ENCODE assay signal across 10 cellular contexts in genomic region chr17:50219345-50219744, GRCh38. TPM values are rescaled to one million over a fixed set of nuclear protein-coding genes. Genes with fewer than 3 reads are reported as not detected.
DNase-seq lines count a peak whose midpoint lies in the region; ATAC-seq, FAIRE-seq and TF ChIP-seq lines count a peak whose summit lies in the region.
"Had no signal": no experiment of that assay in that cellular context is flagged by ENCODE, and none has a peak within 500 bp of the region (broad histone marks: within the 10 kb centered on the region; RNA-seq: fewer than 3 reads in every experiment).

No MANE protein-coding gene starts in this region.

- FAIRE-seq in keratinocyte (lab: Jason Lieb, UNC) = no peak
- FAIRE-seq: GM19239 had no signal

- peak overlapping the region; percentile 4; the same call in 1 of the 2 replicates for H3K9ac ChIP-seq in HCT116 (ENCODE audit: low read length)
- peak overlapping the region; percentile 81 for H3K9ac ChIP-seq in adipocyte (ENCODE audit: low read length)
- peak overlapping the region; percentile 17 for H3K9ac ChIP-seq in keratinocyte (ENCODE audit: control insufficient read depth, extremely low read depth, insufficient read depth, low read length)

- no peak for TF ChIP-seq RAD21 in HCT116 (IDR thresholded peaks at IDR 0.05; ENCODE audit: low read depth)

- dilution Hi-C loops in keratinocyte (cut with MboI; ENCODE audit: extremely low pct_ligation_motif_present, low sequenced_read_pairs) = no loop called here

- ATAC-seq in HCT116 (peak; percentile 49), GM19397 (IDR thresholded peaks at IDR 0.05; ENCODE audit: unreplicated experiment) (no peak), HG03571 (IDR thresholded peaks at IDR 0.05; ENCODE audit: unreplicated experiment) (no peak)

- peak overlapping the region in 1 of 2 experiments; percentile 30; a peak in 2 of 4 replicates for H3K4me3 ChIP-seq in HCT116 (replicated peaks in 1 of 2; ENCODE audit: low read depth in 1 of 2, low read length in 2 of 2)
- H3K4me3 ChIP-seq in adipocyte (ENCODE audit: low read length) = peak overlapping the region; percentile 69
- peak overlapping the region in 1 of 3 experiments; percentile 23 for H3K4me3 ChIP-seq in keratinocyte (ENCODE audit: control insufficient read depth in 2 of 3, extremely low read depth in 1 of 3, insufficient read depth in 2 of 3, low read depth in 1 of 3, low read length in 3 of 3)
- H3K4me3 ChIP-seq in suprapubic skin = no peak overlapping the region

- H3K9me3 ChIP-seq in HCT116 (ENCODE audit: control insufficient read depth in 1 of 2, insufficient read depth in 1 of 2, low read depth in 1 of 2, low read length in 2 of 2) = no peaks in the 10 kb centered on the region
- H3K9me3 ChIP-seq in adipocyte (ENCODE audit: control insufficient read depth, low read length) = no peaks in the 10 kb centered on the region
- H3K9me3 ChIP-seq in keratinocyte (ENCODE audit: control insufficient read depth, low read depth, low read length) = no peaks in the 10 kb centered on the region
- H3K9me3 ChIP-seq in suprapubic skin = no peaks in the 10 kb centered on the region

- no peaks in the 10 kb centered on the region for H3K9me2 ChIP-seq in HCT116 (ENCODE audit: insufficient read depth)

- H2AFZ ChIP-seq in HCT116 (ENCODE audit: low read depth, low read length, poor library complexity, severe bottlenecking) (peak overlapping the region; percentile 91), keratinocyte (ENCODE audit: control insufficient read depth, low read length) (no peak overlapping the region)

- H3K27me3 ChIP-seq in HCT116 (ENCODE audit: insufficient read depth, low read length) (no peaks in the 10 kb centered on the region), adipocyte (replicated peaks; ENCODE audit: control insufficient read depth, insufficient read depth, low read length) (no peaks in the 10 kb centered on the region), keratinocyte (ENCODE audit: control insufficient read depth, extremely low read depth, insufficient read depth, low read length) (no peaks in the 10 kb centered on the region), suprapubic skin (no peaks in the 10 kb centered on the region)

- POLR2A ChIA-PET in HCT116 (lab: Charles Lee) = interaction anchor here (0.6 to 1.3 kb wide), 5 partner anchors 10 to 88 kb away, joined by 3 to 5 read pairs (median 4); no protein-coding TSS in a partner anchor

- H3K36me3 ChIP-seq in HCT116 (ENCODE audit: control insufficient read depth in 1 of 2, insufficient read depth in 2 of 2, low read length in 2 of 2) = no peaks in the 10 kb centered on the region
- no peaks in the 10 kb centered on the region for H3K36me3 ChIP-seq in adipocyte (ENCODE audit: control insufficient read depth, insufficient read depth, low read length, severe bottlenecking)
- no peaks in the 10 kb centered on the region for H3K36me3 ChIP-seq in keratinocyte (ENCODE audit: control insufficient read depth in 2 of 2, extremely low read depth in 1 of 2, insufficient read depth in 2 of 2, low read length in 2 of 2)
- no peaks in the 10 kb centered on the region for H3K36me3 ChIP-seq in suprapubic skin

- 63% methylated on average over 5 of the region's 5 CpGs for WGBS in suprapubic skin

- CTCF ChIA-PET in HCT116 (lab: Charles Lee) = interaction anchor here (0.7 to 2.1 kb wide), 4 partner anchors 14 to 92 kb away, joined by 3 to 7 read pairs (median 4); no protein-coding TSS in a partner anchor

- TF ChIP-seq POLR2A in HCT116 (IDR thresholded peaks at IDR 0.05; ENCODE audit: borderline replicate concordance, extremely low read depth, insufficient read depth, insufficient read length) (no peak), suprapubic skin (IDR thresholded peaks at IDR 0.05) (no peak)

- intact Hi-C loops in HCT116 (cut with micrococcal nuclease) = no loop called here

- H3K4me1 ChIP-seq in HCT116 (ENCODE audit: control insufficient read depth in 1 of 2, insufficient read depth in 2 of 2, low read length in 2 of 2) = peaks cover 25 to 34% of the 10 kb centered on the region in 2 experiments
- peaks cover 79% of the 10 kb centered on the region for H3K4me1 ChIP-seq in adipocyte (ENCODE audit: control insufficient read depth, insufficient read depth, low read length)
- H3K4me1 ChIP-seq in keratinocyte (ENCODE audit: control insufficient read depth, extremely low read depth, insufficient read depth, low read length) = peaks cover 31% of the 10 kb centered on the region
- peaks cover 41% of the 10 kb centered on the region for H3K4me1 ChIP-seq in suprapubic skin

- RAD21 ChIA-PET in HCT116 (lab: Charles Lee; ENCODE audit: low non-redundant PET in 1 of 2, low total read pairs in 2 of 2, uncharacterized antibody in 2 of 2, unreplicated experiment in 2 of 2) = no interaction called here

- H3K4me2 ChIP-seq in HCT116 (ENCODE audit: low read length) = peak overlapping the region; percentile 71
- peak overlapping the region; percentile 67 for H3K4me2 ChIP-seq in keratinocyte (ENCODE audit: control insufficient read depth, extremely low read depth, insufficient read depth, low read depth, low read length)

- no TSS peak for BruUV-seq in HCT116 (replicated peaks; lab: Mats Ljungman, UMichigan)

- no peaks in the 10 kb centered on the region for H3K79me2 ChIP-seq in HCT116 (ENCODE audit: insufficient read depth, low read length)
- no peaks in the 10 kb centered on the region for H3K79me2 ChIP-seq in keratinocyte (ENCODE audit: control insufficient read depth, insufficient read depth, low read length)

- no peaks in the 10 kb centered on the region for H4K20me1 ChIP-seq in HCT116 (ENCODE audit: insufficient read depth)
- no peaks in the 10 kb centered on the region for H4K20me1 ChIP-seq in keratinocyte (ENCODE audit: control insufficient read depth, extremely low read depth, insufficient read depth, low read length)

- H3K27ac ChIP-seq in HCT116 (ENCODE audit: low read depth, low read length) (peak overlapping the region; percentile 46; the same call in 1 of the 2 replicates), keratinocyte (ENCODE audit: control insufficient read depth, insufficient read depth, low read length) (peak overlapping the region; percentile 66), suprapubic skin (peak overlapping the region; percentile 78)

- TF ChIP-seq CTCF in HCT116 (IDR thresholded peaks at IDR 0.05 in 2 of 3, conservative IDR thresholded peaks at IDR 0.05 in 1 of 3; ENCODE audit: borderline replicate concordance in 1 of 3, insufficient read depth in 1 of 3, low read depth in 2 of 3, low read length in 2 of 3) (no peak), keratinocyte (optimal IDR thresholded peaks at IDR 0.05 in 1 of 3, IDR thresholded peaks at IDR 0.05 in 1 of 3, conservative IDR thresholded peaks at IDR 0.05 in 1 of 3; ENCODE audit: extremely low read depth in 1 of 3, insufficient read depth in 2 of 3, low read length in 3 of 3) (no peak), suprapubic skin (IDR thresholded peaks at IDR 0.05) (no peak)

- DNase-seq in HCT116 (ENCODE audit: low read depth, low spot score) = no peak
- peak; percentile 89 for DNase-seq in adipocyte (ENCODE audit: low read depth)
- DNase-seq in keratinocyte (ENCODE audit: low read depth, low spot score) = no peak
- DNase-seq in suprapubic skin (ENCODE audit: low spot score in 2 of 2) = no peak
- no peak for DNase-seq in NCI-H1417 treated with DMSO at 0.1 percent for 48 hours (lab: John Stamatoyannopoulos, UW)
- DNase-seq in putamen (ENCODE audit: low spot score) = no peak
- DNase-seq: NCI-H187 treated with DMSO at 0.1 percent for 48 hours had no signal

- H3K9me1 ChIP-seq in keratinocyte (ENCODE audit: control insufficient read depth, extremely low read depth, insufficient read depth, low read length) = no peaks in the 10 kb centered on the region

- no peak for TF ChIP-seq EP300 in suprapubic skin (IDR thresholded peaks at IDR 0.05)

RNA-seq across cellular contexts. Expression of gene COL1A1, which starts 17.9 kb away (rescaled TPM):
- 33.6 TPM for total RNA-seq in HCT116 (2021; ENCODE audit: unreplicated experiment)
- 22.1 and 42.6 TPM in 2 replicates for polyA plus RNA-seq in HCT116 (2012)
- polyA plus RNA-seq in keratinocyte = 0.55 to 2.3 TPM (median 1.4 TPM) in 3 replicates
- 8.2 TPM for polyA plus RNA-seq in keratinocyte (2011; ENCODE audit: low read depth)
- 0.72 and 2.0 TPM in 2 replicates for polyA plus RNA-seq in keratinocyte (2011; cell fraction: cytosol; rRNA removed)
- 13.9 and 21.5 TPM in 2 replicates for polyA plus RNA-seq in keratinocyte (2011; cell fraction: nucleus; rRNA removed)
- 3.5 and 14.3 TPM in 2 replicates for polyA plus RNA-seq in keratinocyte (2012; ENCODE audit: low replicate concordance)
- 2.0 to 28.2 TPM (median 4.1 TPM) in 3 replicates for polyA minus RNA-seq in keratinocyte
- 6.5 TPM for polyA minus RNA-seq in keratinocyte (2011; cell fraction: cytosol; rRNA and poly(A)+ RNA removed)
- 9.9 and 10.6 TPM in 2 replicates for polyA minus RNA-seq in keratinocyte (2011; cell fraction: nucleus; rRNA and poly(A)+ RNA removed)
- total RNA-seq in suprapubic skin = 10 to 100 TPM; 19.2 to 56.8 (median 33.1) TPM

RNA-seq across cellular contexts. Expression of gene SGCA, which starts 53.5 kb away (rescaled TPM):
- 0.37 TPM for total RNA-seq in HCT116 (2021; ENCODE audit: unreplicated experiment)
- polyA plus RNA-seq in HCT116 (2012) = 0.21 and 0.56 TPM in 2 replicates
- not detected in 3 replicates for polyA plus RNA-seq in keratinocyte
- polyA plus RNA-seq in keratinocyte (2011; ENCODE audit: low read depth) = not detected
- polyA plus RNA-seq in keratinocyte (2011; cell fraction: cytosol; rRNA removed) = not detected in 2 replicates
- not detected in 2 replicates for polyA plus RNA-seq in keratinocyte (2011; cell fraction: nucleus; rRNA removed)
- polyA plus RNA-seq in keratinocyte (2012; ENCODE audit: low replicate concordance) = not detected in 2 replicates
- not detected in 3 replicates for polyA minus RNA-seq in keratinocyte
- not detected for polyA minus RNA-seq in keratinocyte (2011; cell fraction: cytosol; rRNA and poly(A)+ RNA removed)
- not detected in 2 replicates for polyA minus RNA-seq in keratinocyte (2011; cell fraction: nucleus; rRNA and poly(A)+ RNA removed)
- 1 to 10 TPM; 2.1 to 5.8 (median 4.0) TPM for total RNA-seq in suprapubic skin

RNA-seq across cellular contexts. Expression of gene TMEM92, which starts 54.9 kb away (rescaled TPM):
- total RNA-seq in HCT116 (2021; ENCODE audit: unreplicated experiment) (6.6 TPM), suprapubic skin (1 to 10 TPM in 1 of 4 donors, not detected in 3; 1.3 TPM)
- 6.4 and 11.3 TPM in 2 replicates for polyA plus RNA-seq in HCT116 (2012)
- polyA plus RNA-seq in keratinocyte = 0.88 to 2.7 TPM (median 1.8 TPM) in 3 replicates
- 0.12 TPM for polyA plus RNA-seq in keratinocyte (2011; ENCODE audit: low read depth)
- 1.4 and 3.3 TPM in 2 replicates for polyA plus RNA-seq in keratinocyte (2011; cell fraction: cytosol; rRNA removed)
- polyA plus RNA-seq in keratinocyte (2011; cell fraction: nucleus; rRNA removed) = 2.5 and 4.5 TPM in 2 replicates
- polyA plus RNA-seq in keratinocyte (2012; ENCODE audit: low replicate concordance) = 1.2 and 3.5 TPM in 2 replicates
- 1.2 to 7.1 TPM (median 1.9 TPM) in 3 replicates for polyA minus RNA-seq in keratinocyte
- not detected for polyA minus RNA-seq in keratinocyte (2011; cell fraction: cytosol; rRNA and poly(A)+ RNA removed)
- polyA minus RNA-seq in keratinocyte (2011; cell fraction: nucleus; rRNA and poly(A)+ RNA removed) = 1.6 and 2.2 TPM in 2 replicates

Comparison
In these comparisons a context has a peak if more than half of its experiments do, and no peak if none do; other contexts are left out.
1. H3K9ac ChIP-seq: peak in every context shown above with its lines; median percentile 81 in adipocyte; 17 in keratinocyte; 4 in HCT116.